Comparison of ENCODE assay signal across 7 cellular contexts in the genomic region with DNA sequence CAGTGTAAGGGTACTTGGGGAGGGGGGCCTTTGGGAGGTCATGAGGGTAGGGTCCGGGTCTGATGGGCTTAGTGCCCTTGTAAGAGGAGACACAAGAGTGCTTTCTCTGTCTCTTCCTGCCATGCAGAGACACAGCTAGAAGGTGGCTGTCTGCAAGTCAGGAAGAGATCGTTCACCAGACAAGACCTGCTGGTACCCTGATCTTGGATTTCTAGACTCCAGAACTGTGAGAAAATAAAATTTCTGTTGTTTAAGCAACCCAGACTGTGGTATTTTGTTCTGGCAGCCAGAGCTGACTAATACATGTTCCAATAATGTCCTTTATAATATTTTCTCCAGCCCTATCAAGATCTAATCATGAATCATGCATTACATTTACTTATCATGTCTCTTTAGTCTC.
"Had no signal": no experiment of that assay in that cellular context is flagged by ENCODE, and none has a peak within 500 bp of the region (broad histone marks: within the 10 kb centered on the region; RNA-seq: fewer than 3 reads in every experiment).

No MANE protein-coding gene starts in this region.

- H3K4me1 ChIP-seq: HAP-1 had no signal

- H3K4me2 ChIP-seq: GM23338 had no signal

- H2AFZ ChIP-seq: GM23338 had no signal

- DNase-seq: GOT3, H7, H9, HCEC 1CT, HFFc6 had no signal

- H3K4me3 ChIP-seq: GM23338, HAP-1 had no signal

- H3K9me3 ChIP-seq: HAP-1 had no signal

- H3K36me3 ChIP-seq: HAP-1 had no signal
